In the genomic region with DNA sequence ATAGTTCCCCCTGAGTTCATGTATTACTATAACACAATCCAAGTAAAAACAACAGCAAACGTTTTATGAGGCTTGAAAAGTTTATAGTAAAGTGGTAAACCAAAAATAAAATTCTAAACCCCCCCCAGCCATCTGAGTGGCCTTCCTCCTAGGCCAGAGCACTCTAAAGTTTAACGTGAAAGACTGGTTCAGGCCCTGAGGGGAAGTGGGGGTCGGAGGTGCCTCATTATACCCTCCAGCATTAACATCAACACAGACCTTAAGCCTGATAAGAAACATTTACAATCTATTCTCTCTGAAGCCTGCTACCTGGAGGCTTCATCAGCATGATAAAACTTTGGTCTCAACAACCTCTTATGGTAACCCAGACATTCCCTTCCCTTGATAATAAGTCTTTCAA, we compare ENCODE assay signal across 26 cellular contexts. TPM values are rescaled to one million over a fixed set of nuclear protein-coding genes. Genes with fewer than 3 reads are reported as not detected.
DNase-seq lines count a peak whose midpoint lies in the region; ATAC-seq, FAIRE-seq and TF ChIP-seq lines count a peak whose summit lies in the region.
"Had no signal": no experiment of that assay in that cellular context is flagged by ENCODE, and none has a peak within 500 bp of the region (broad histone marks: within the 10 kb centered on the region; RNA-seq: fewer than 3 reads in every experiment).

No MANE protein-coding gene starts in this region.

- peaks cover 47% of the 10 kb centered on the region for H3K36me3 Mint-ChIP-seq in GM23338 (ENCODE audit: low read depth)
- H3K36me3 Mint-ChIP-seq in activated T-helper 17 cell treated with anti-CD3 and anti-CD28 coated beads, Interleukin-2, amount 50 U/mL, for 72 hours (ENCODE audit: low read depth) = no peaks in the 10 kb centered on the region
- H3K36me3 Mint-ChIP-seq: CD14-positive monocyte had no signal

- H3K4ac ChIP-seq in H1 (replicated peaks; ENCODE audit: insufficient read length, low read depth, low read length) (no peak overlapping the region), trophoblast cell (ENCODE audit: low read depth, low read length) (no peak overlapping the region)

- H3K36me3 ChIP-seq in GM23338 (ENCODE audit: insufficient read depth) = 0 out of 2 replicates have a peak, but pooled peaks cover 6% of the 10 kb centered on the region
- no peaks in the 10 kb centered on the region for H3K36me3 ChIP-seq in HUES48 (ENCODE audit: control insufficient read depth, insufficient read depth, low read length)
- H3K36me3 ChIP-seq in H1 (ENCODE audit: control insufficient read depth in 2 of 4, insufficient read depth in 4 of 4, low read length in 3 of 4) = no peaks in the 10 kb centered on the region; a peak in 1 of 8 replicates
- H3K36me3 ChIP-seq in iPS-20b (ENCODE audit: insufficient read depth, low read depth, low read length) = no peaks in the 10 kb centered on the region
- H3K36me3 ChIP-seq in prostate gland = no peaks in the 10 kb centered on the region
- H3K36me3 ChIP-seq in trophoblast cell (ENCODE audit: control insufficient read depth in 1 of 2, insufficient read depth in 2 of 2, low read length in 2 of 2) = no peaks in the 10 kb centered on the region
- H3K36me3 ChIP-seq: BE2C had no signal

- no peak for TF ChIP-seq EP300 in H1 (IDR thresholded peaks at IDR 0.05; ENCODE audit: borderline replicate concordance in 1 of 2, low read depth in 2 of 2, low read length in 2 of 2)

- H3K14ac ChIP-seq in H1 (ENCODE audit: insufficient read length) (no peak overlapping the region), trophoblast cell (ENCODE audit: low read length) (no peak overlapping the region)

- no peak overlapping the region for H2AK5ac ChIP-seq in H1 (ENCODE audit: low read depth, low read length)
- H2AK5ac ChIP-seq in trophoblast cell (ENCODE audit: low read length) = no peak overlapping the region

- no peak overlapping the region for H3K4me3 ChIP-seq in GM23338
- peak overlapping the region; percentile 21 for H3K4me3 ChIP-seq in HUES48 (ENCODE audit: low read depth, low read length)
- no peak overlapping the region; a peak in 1 of 8 replicates for H3K4me3 ChIP-seq in H1 (ENCODE audit: extremely low read depth in 1 of 4, insufficient read depth in 2 of 4, low read depth in 3 of 4, low read length in 4 of 4)
- H3K4me3 ChIP-seq in iPS-20b (ENCODE audit: low read length) = 0 out of 2 replicates have a peak overlapping the region, but pooled peaks have one; percentile 22
- no peak overlapping the region for H3K4me3 ChIP-seq in prostate gland
- no peak overlapping the region for H3K4me3 ChIP-seq in trophoblast cell (ENCODE audit: low read depth, low read length)
- H3K4me3 ChIP-seq: A549; BLaER1 treated with 17β-estradiol and CSF1 and Interleukin-3, amounts not matched to agents 10 nM and 100 nM; GM12878; GM23248 had no signal

- peaks cover 30% of the 10 kb centered on the region for H3K9me3 ChIP-seq in HUES48 (ENCODE audit: control insufficient read depth, insufficient read depth, low read length)
- peaks cover 21 to 24% of the 10 kb centered on the region in 2 experiments for H3K9me3 ChIP-seq in H1 (ENCODE audit: insufficient read depth in 2 of 2, low read depth in 1 of 2, low read length in 1 of 2)
- peaks cover 37% of the 10 kb centered on the region for H3K9me3 ChIP-seq in iPS-20b (ENCODE audit: insufficient read depth, low read depth, low read length)
- no peaks in the 10 kb centered on the region for H3K9me3 ChIP-seq in prostate gland
- peaks cover 11% of the 10 kb centered on the region for H3K9me3 ChIP-seq in trophoblast cell (ENCODE audit: insufficient read depth, low read depth, low read length)
- H3K9me3 ChIP-seq: BE2C had no signal

- peak; percentile 60 for FAIRE-seq in H1 (lab: Jason Lieb, UNC)
- FAIRE-seq: A549, GM12878, GM19239, H54 had no signal

- CTCF ChIA-PET in H1 (lab: Charles Lee; ENCODE audit: partially characterized antibody) = no interaction called here

- TF ChIP-seq RAD21 in H1 (IDR thresholded peaks at IDR 0.05 in 1 of 2, conservative IDR thresholded peaks at IDR 0.05 in 1 of 2; ENCODE audit: low read depth in 2 of 2, low read length in 2 of 2) = no peak

- H3K4me2 ChIP-seq in GM23338 (peak overlapping the region; percentile 59; the same call in 1 of the 2 replicates), H1 (ENCODE audit: insufficient read depth in 1 of 2, low read depth in 2 of 2, low read length in 2 of 2) (peak overlapping the region in 1 of 2 experiments; percentile 23; a peak in 1 of 4 replicates), trophoblast cell (ENCODE audit: low read length) (no peak overlapping the region)
- H3K4me2 ChIP-seq: A549; BLaER1 treated with 17β-estradiol and CSF1 and Interleukin-3, amounts not matched to agents 10 nM and 100 nM had no signal

- no peak overlapping the region for H2BK120ac ChIP-seq in H1 (replicated peaks; ENCODE audit: low read depth, low read length)
- H2BK120ac ChIP-seq in trophoblast cell (ENCODE audit: insufficient read depth, low read length, poor library complexity) = no peak overlapping the region

- intact Hi-C loops in prostate gland (cut with DNase I) = no loop called here

- H3K27me3 Mint-ChIP-seq in GM23338 (ENCODE audit: insufficient read depth, low read depth, poor library complexity) = peaks cover 6% of the 10 kb centered on the region
- peaks cover 48% of the 10 kb centered on the region for H3K27me3 Mint-ChIP-seq in activated T-helper 17 cell treated with anti-CD3 and anti-CD28 coated beads, Interleukin-2, amount 50 U/mL, for 72 hours

- H4K20me1 ChIP-seq in GM23338 (replicated peaks; ENCODE audit: insufficient read depth) (no peaks in the 10 kb centered on the region), H1 (replicated peaks in 1 of 2; ENCODE audit: control insufficient read depth in 1 of 2, insufficient read depth in 2 of 2, low read length in 2 of 2) (no peaks in the 10 kb centered on the region)
- H4K20me1 ChIP-seq: BLaER1 treated with 17β-estradiol and CSF1 and Interleukin-3, amounts not matched to agents 10 nM and 100 nM had no signal

- H3K23ac ChIP-seq in H1 (ENCODE audit: insufficient read length) = no peak overlapping the region
- H3K23ac ChIP-seq in trophoblast cell (ENCODE audit: low read length) = no peak overlapping the region

- no peak overlapping the region for H2BK5ac ChIP-seq in H1 (ENCODE audit: low read depth, low read length)
- no peak overlapping the region for H2BK5ac ChIP-seq in trophoblast cell (ENCODE audit: low read depth, low read length, poor library complexity)

- 35% methylated on average over 3 of the region's 3 CpGs; no CpG with 5 or more reads in 1 of the 2 experiments for WGBS in H1 (ENCODE audit: extremely low coverage in 1 of 2, insufficient coverage in 1 of 2, insufficient read length in 1 of 2, insufficient replicate concordance in 2 of 2, low coverage in 1 of 2, low lambda C conversion rate in 2 of 2, missing lambda C conversion rate in 1 of 2), 2 experiments
- 33% methylated on average over 3 of the region's 3 CpGs for WGBS in prostate gland
- WGBS in trophoblast cell (ENCODE audit: extremely low coverage, insufficient coverage, insufficient read length) = no CpG with 5 or more reads among the region's 3 CpGs

- TF ChIP-seq POLR2A in H1 (IDR thresholded peaks at IDR 0.05; ENCODE audit: control extremely low read depth in 1 of 2, low read depth in 2 of 2, low read length in 2 of 2) (no peak), prostate gland (IDR thresholded peaks at IDR 0.05) (no peak)

- H2AFZ ChIP-seq in GM23338 = peak overlapping the region; percentile 34
- H2AFZ ChIP-seq in H1 (ENCODE audit: low read length) = no peak overlapping the region
- no peak overlapping the region for H2AFZ ChIP-seq in trophoblast cell (ENCODE audit: insufficient read depth, low read length, poor library complexity)
- H2AFZ ChIP-seq: GM23248 had no signal

- H3K56ac ChIP-seq in H1 (replicated peaks; ENCODE audit: insufficient read length, low read depth, low read length) = no peak overlapping the region

- H3K23me2 ChIP-seq in H1 (ENCODE audit: low read depth, low read length) = no peaks in the 10 kb centered on the region

- TF ChIP-seq CTCF in GM23338 (conservative IDR thresholded peaks at IDR 0.05; ENCODE audit: low read depth in 2 of 2) (no peak), H1 (IDR thresholded peaks at IDR 0.05; ENCODE audit: control extremely low read depth in 1 of 3, insufficient read depth in 1 of 3, low read depth in 1 of 3, low read length in 3 of 3) (no peak), prostate gland (IDR thresholded peaks at IDR 0.05) (no peak)

- H3K79me1 ChIP-seq in H1 (ENCODE audit: low read depth, low read length) = no peaks in the 10 kb centered on the region
- no peaks in the 10 kb centered on the region for H3K79me1 ChIP-seq in trophoblast cell (ENCODE audit: low read length)

- H3K9ac ChIP-seq in HUES48 (ENCODE audit: low read depth, low read length) (no peak overlapping the region), H1 (replicated peaks in 1 of 4; ENCODE audit: extremely low read depth in 1 of 4, low read depth in 3 of 4, low read length in 3 of 4) (no peak overlapping the region), iPS-20b (ENCODE audit: low read depth, low read length) (no peak overlapping the region), trophoblast cell (ENCODE audit: low read length) (no peak overlapping the region)
- H3K9ac ChIP-seq: BLaER1 treated with 17β-estradiol and CSF1 and Interleukin-3, amounts not matched to agents 10 nM and 100 nM; GM23248 had no signal

- no peak overlapping the region for H2BK20ac ChIP-seq in H1 (ENCODE audit: low read length)

- H4K12ac ChIP-seq in trophoblast cell (ENCODE audit: low read depth, low read length) = no peak overlapping the region

- H3K18ac ChIP-seq in H1 (ENCODE audit: extremely low read depth, low read length) = no peak overlapping the region
- H3K18ac ChIP-seq in trophoblast cell (ENCODE audit: low read length) = no peak overlapping the region

- peaks cover 28% of the 10 kb centered on the region for H3K4me1 Mint-ChIP-seq in GM23338
- H3K4me1 Mint-ChIP-seq in activated T-helper 17 cell treated with anti-CD3 and anti-CD28 coated beads, Interleukin-2, amount 50 U/mL, for 72 hours = no peaks in the 10 kb centered on the region
- H3K4me1 Mint-ChIP-seq: CD14-positive monocyte; CD8-positive, alpha-beta memory T cell had no signal

- no peak overlapping the region for H4K5ac ChIP-seq in H1 (ENCODE audit: insufficient read length, low read depth, low read length)

- H2BK15ac ChIP-seq in H1 (ENCODE audit: low read length) = no peak overlapping the region

- peaks cover 48% of the 10 kb centered on the region for H3K9me3 Mint-ChIP-seq in GM23338
- peaks cover 19% of the 10 kb centered on the region for H3K9me3 Mint-ChIP-seq in activated T-helper 17 cell treated with anti-CD3 and anti-CD28 coated beads, Interleukin-2, amount 50 U/mL, for 72 hours

- H4K8ac ChIP-seq in H1 (ENCODE audit: extremely low read depth, insufficient read depth, low read length) (no peak overlapping the region), trophoblast cell (ENCODE audit: low read depth, low read length) (no peak overlapping the region)

- H3K9me2 ChIP-seq in GM23338 (ENCODE audit: insufficient read depth) = 0 out of 2 replicates have a peak, but pooled peaks cover 3% of the 10 kb centered on the region

- H3K27me3 ChIP-seq in GM23338 (ENCODE audit: insufficient read depth) (no peaks in the 10 kb centered on the region), HUES48 (ENCODE audit: control insufficient read depth, insufficient read depth, low read length) (no peaks in the 10 kb centered on the region), H1 (replicated peaks in 1 of 4; ENCODE audit: control insufficient read depth in 3 of 4, extremely low read depth in 1 of 4, insufficient read depth in 3 of 4, low read length in 3 of 4) (no peaks in the 10 kb centered on the region), iPS-20b (ENCODE audit: insufficient read depth, low read length) (no peaks in the 10 kb centered on the region), prostate gland (replicated peaks; ENCODE audit: insufficient read depth) (no peaks in the 10 kb centered on the region), trophoblast cell (ENCODE audit: insufficient read depth, low read length) (no peaks in the 10 kb centered on the region)
- H3K27me3 ChIP-seq: BE2C; BLaER1 treated with 17β-estradiol and CSF1 and Interleukin-3, amounts not matched to agents 10 nM and 100 nM had no signal

- DNase-seq in GM23338 (ENCODE audit: low spot score) (no peak), H1 (ENCODE audit: low read depth in 1 of 2, low spot score in 2 of 2) (no peak), prostate gland (ENCODE audit: low spot score) (no peak), trophoblast cell (no peak), kidney tubule cell (ENCODE audit: low spot score) (no peak)
- DNase-seq: 8988T; ACHN; AML-193; BE2C; Calu3; CD4-positive, alpha-beta T cell; CD8-positive, alpha-beta memory T cell; DMS53; DND-41; GDM1; GM23248; HCEC 1CT had no signal

- H4K91ac ChIP-seq in H1 (replicated peaks; ENCODE audit: insufficient read length, low read length) (no peak overlapping the region), trophoblast cell (ENCODE audit: low read depth, low read length) (no peak overlapping the region)

- H3K79me2 ChIP-seq in GM23338 (replicated peaks; ENCODE audit: insufficient read depth) (no peaks in the 10 kb centered on the region), H1 (ENCODE audit: control insufficient read depth in 1 of 2, insufficient read depth in 2 of 2, low read length in 2 of 2) (no peaks in the 10 kb centered on the region), trophoblast cell (ENCODE audit: control insufficient read depth, insufficient read depth, low read length, poor library complexity) (no peaks in the 10 kb centered on the region)

- POLR2A ChIA-PET in H1 (lab: Charles Lee; ENCODE audit: partially characterized antibody) = no interaction called here

- no peak overlapping the region for H3K27ac ChIP-seq in GM23338 (ENCODE audit: low read depth)
- peak overlapping the region; percentile 40 for H3K27ac ChIP-seq in HUES48 (ENCODE audit: low read depth, low read length)
- H3K27ac ChIP-seq in H1 (ENCODE audit: low read depth, low read length) = no peak overlapping the region
- no peak overlapping the region for H3K27ac ChIP-seq in iPS-20b (ENCODE audit: low read length)
- H3K27ac ChIP-seq in prostate gland = no peak overlapping the region
- no peak overlapping the region for H3K27ac ChIP-seq in trophoblast cell (ENCODE audit: low read depth, low read length)
- H3K27ac ChIP-seq: A549; BLaER1 treated with 17β-estradiol and CSF1 and Interleukin-3, amounts not matched to agents 10 nM and 100 nM; GM23248 had no signal

- peak; percentile 66 for ATAC-seq in GM23338
- no peak for ATAC-seq in activated T-helper 17 cell treated with anti-CD3 and anti-CD28 coated beads, Interleukin-2, amount 50 U/mL, for 72 hours (replicated peaks)
- ATAC-seq: A549, GM12878 had no signal

- H2BK12ac ChIP-seq in H1 (ENCODE audit: low read depth, low read length) (no peak overlapping the region), trophoblast cell (ENCODE audit: low read length) (no peak overlapping the region)

- peak overlapping the region; percentile 35; the same call in 1 of the 2 replicates for H3K27ac Mint-ChIP-seq in GM23338
- no peak overlapping the region for H3K27ac Mint-ChIP-seq in activated T-helper 17 cell treated with anti-CD3 and anti-CD28 coated beads, Interleukin-2, amount 50 U/mL, for 72 hours
- H3K27ac Mint-ChIP-seq: CD14-positive monocyte; CD4-positive, alpha-beta T cell had no signal

- no peaks in the 10 kb centered on the region for H3F3A ChIP-seq in GM23338 (replicated peaks; ENCODE audit: low read depth)

- H3K4me1 ChIP-seq in GM23338 (ENCODE audit: insufficient read depth) (peaks cover 10% of the 10 kb centered on the region), HUES48 (ENCODE audit: control insufficient read depth, insufficient read depth, low read length) (peaks cover 9% of the 10 kb centered on the region), H1 (replicated peaks in 1 of 4; ENCODE audit: control insufficient read depth in 3 of 4, insufficient read depth in 4 of 4, low read length in 3 of 4) (peaks cover 0 to 4% (median 0%) of the 10 kb centered on the region in 4 experiments; a peak in 3 of 7 replicates), iPS-20b (ENCODE audit: insufficient read depth, low read length) (peaks cover 4% of the 10 kb centered on the region; the same call in 1 of the 2 replicates), prostate gland (replicated peaks) (no peaks in the 10 kb centered on the region), trophoblast cell (ENCODE audit: control insufficient read depth in 1 of 2, insufficient read depth in 2 of 2, low read length in 2 of 2) (no peaks in the 10 kb centered on the region)
- H3K4me1 ChIP-seq: A549; BE2C; BLaER1 treated with 17β-estradiol and CSF1 and Interleukin-3, amounts not matched to agents 10 nM and 100 nM had no signal

- H3K4me3 Mint-ChIP-seq in GM23338 = no peak overlapping the region
- H3K4me3 Mint-ChIP-seq in activated T-helper 17 cell treated with anti-CD3 and anti-CD28 coated beads, Interleukin-2, amount 50 U/mL, for 72 hours = no peak overlapping the region
- H3K4me3 Mint-ChIP-seq: CD14-positive monocyte; CD4-positive, alpha-beta T cell; CD8-positive, alpha-beta memory T cell had no signal

RNA-seq across cellular contexts. Expression of gene CNGA3, which starts 29.0 kb away (rescaled TPM):
- total RNA-seq in GM23338 (2014; rRNA removed; shearing (Covaris generic)) = not detected in 2 replicates
- polyA plus RNA-seq in GM23338 (2016; fragmentation: Nextera tagmentation; extraction: Ambion mirVana) (not detected in 2 replicates), H1 (2011; rRNA removed) (0.02 TPM in 1 of 2 replicates, not detected in the other)
- not detected in 2 replicates for total RNA-seq in H1 (2021; fragmentation: NEBNext Ultra II Directional; extraction: Animal tissue kit (Norgen Biotek cat#: 25700))
- 0.04 TPM for polyA plus RNA-seq in H1 (2011; cell fraction: cytosol; rRNA removed)
- 0.06 TPM for polyA plus RNA-seq in H1 (2011; cell fraction: nucleus; rRNA removed)
- polyA plus RNA-seq in H1 (2012, experiment 1 of 2) = not detected in 4 replicates
- polyA plus RNA-seq in H1 (2012, experiment 2 of 2) = not detected
- 0.02 TPM for polyA plus RNA-seq in H1 (2013, experiment 1 of 2)
- not detected for polyA plus RNA-seq in H1 (2013, experiment 2 of 2)
- not detected in 2 replicates for polyA minus RNA-seq in H1 (2011; rRNA and poly(A)+ RNA removed)
- not detected for polyA minus RNA-seq in H1 (2011; cell fraction: cytosol; rRNA and poly(A)+ RNA removed)
- not detected for polyA minus RNA-seq in H1 (2011; cell fraction: nucleus; rRNA and poly(A)+ RNA removed)
- total RNA-seq in activated T-helper 17 cell treated with anti-CD3 and anti-CD28 coated beads, Interleukin-2, amount 50 U/mL, for 72 hours = not detected
- total RNA-seq in prostate gland = 1 to 10 TPM in 1 of 2 donors, not detected in 1; 1.1 TPM
- not detected in 2 replicates for polyA plus RNA-seq in trophoblast cell (2013)
- total RNA-seq: Calu3; CD4-positive, alpha-beta T cell; CD8-positive, alpha-beta memory T cell; GM12878 had no signal
- polyA plus RNA-seq: A549; CD14-positive monocyte; CD8-positive, alpha-beta memory T cell; GM12878 had no signal

Comparison
In these comparisons a context has a peak if more than half of its experiments do, and no peak if none do; other contexts are left out.
1. H3K4me3 ChIP-seq: peak in HUES48 (single experiment) and iPS-20b (single experiment); none in GM23338 (single experiment), H1 (0 of 4), prostate gland (0 of 2) and trophoblast cell (single experiment).